25 cellular contexts compared by ENCODE assay signal in genomic region chr11:69696749-69697488, GRCh38. TPM values are rescaled to one million over a fixed set of nuclear protein-coding genes. Genes with fewer than 3 reads are reported as not detected.
DNase-seq lines count a peak whose midpoint lies in the region; ATAC-seq and TF ChIP-seq lines count a peak whose summit lies in the region.
"Had no signal": no experiment of that assay in that cellular context is flagged by ENCODE, and none has a peak within 500 bp of the region (broad histone marks: within the 10 kb centered on the region; RNA-seq: fewer than 3 reads in every experiment).

No MANE protein-coding gene starts in this region.

- peaks cover 85% of the 10 kb centered on the region for H3K27me3 Mint-ChIP-seq in activated T-cell treated with anti-CD3 and anti-CD28 coated beads, Interleukin-2, amount 50 U/mL, for 24 hours

- no peak overlapping the region for H3K4me3 Mint-ChIP-seq in activated T-cell treated with anti-CD3 and anti-CD28 coated beads, Interleukin-2, amount 50 U/mL, for 24 hours
- H3K4me3 Mint-ChIP-seq: activated CD4-positive, alpha-beta T cell treated with anti-CD3 and anti-CD28 coated beads for 36 hours; CD4-positive, alpha-beta memory T cell; HFFc6; stimulated activated memory B cell treated with anti-CD40 and anti-IgM and Interleukin-4, amounts not matched to agents 10 μg/mL and 1 μg/mL and 100 μg/mL, for 72 hours had no signal

- TF ChIP-seq CTCF in WERI-Rb-1 (IDR thresholded peaks at IDR 0.05; ENCODE audit: low read depth, low read length): no peak

- H3K36me3 ChIP-seq in WERI-Rb-1: no peaks in the 10 kb centered on the region
- H3K36me3 ChIP-seq: adrenal gland had no signal

- no peaks in the 10 kb centered on the region for H3K36me3 Mint-ChIP-seq in activated T-cell treated with anti-CD3 and anti-CD28 coated beads, Interleukin-2, amount 50 U/mL, for 24 hours (ENCODE audit: low read depth)
- H3K36me3 Mint-ChIP-seq: CD4-positive, alpha-beta memory T cell; stimulated activated memory B cell treated with anti-CD40 and anti-IgM and Interleukin-4, amounts not matched to agents 10 μg/mL and 1 μg/mL and 100 μg/mL, for 72 hours had no signal

- DNase-seq in cardiac septum (ENCODE audit: low spot score): peak; percentile 47
- no peak for DNase-seq in left ventricle myocardium superior
- DNase-seq in NCI-H2196 treated with DMSO at 0.1 percent for 48 hours (lab: John Stamatoyannopoulos, UW; ENCODE audit: unreplicated experiment): peak; percentile 36
- DNase-seq in WERI-Rb-1: peak; percentile 64
- DNase-seq in activated T-cell treated with anti-CD3 and anti-CD28 coated beads, Interleukin-2, amount 50 U/mL, for 24 hours: no peak
- DNase-seq in EL: no peak
- DNase-seq: activated CD4-positive, alpha-beta T cell treated with anti-CD3 and anti-CD28 coated beads for 36 hours; adrenal gland; CD4-positive, alpha-beta memory T cell; foreskin melanocyte; HFFc6; kidney glomerular epithelial cell; NCI-H1105; T1000 had no signal

- H3K4me3 ChIP-seq in WERI-Rb-1 (ENCODE audit: low read depth, low read length): no peak overlapping the region
- H3K4me3 ChIP-seq: adrenal gland, dorsolateral prefrontal cortex had no signal

- no peaks in the 10 kb centered on the region for H3K9me3 Mint-ChIP-seq in activated T-cell treated with anti-CD3 and anti-CD28 coated beads, Interleukin-2, amount 50 U/mL, for 24 hours

- ATAC-seq in left ventricle myocardium superior: no peak
- no peak for ATAC-seq in GM19463 (IDR thresholded peaks at IDR 0.05; ENCODE audit: unreplicated experiment)
- no peak for ATAC-seq in GM18873 (IDR thresholded peaks at IDR 0.05; ENCODE audit: low FRiP score, unreplicated experiment)
- ATAC-seq: activated CD4-positive, alpha-beta T cell treated with anti-CD3 and anti-CD28 coated beads for 36 hours; Panc1; SK-N-SH treated with all-trans-retinoic acid at 6 μM for 48 hours; stimulated activated memory B cell treated with anti-CD40 and anti-IgM and Interleukin-4, amounts not matched to agents 10 μg/mL and 1 μg/mL and 100 μg/mL, for 72 hours had no signal

- H3K27me3 ChIP-seq in WERI-Rb-1 (ENCODE audit: insufficient read depth, low read depth, severe bottlenecking): no peaks in the 10 kb centered on the region

- intact Hi-C loops in cardiac septum (cut with DNase I): no loop called here
- intact Hi-C loops in left ventricle myocardium superior (cut with micrococcal nuclease): loop anchor here (10.0 kb wide), 1 partner anchor 188 kb away; no protein-coding TSS in a partner anchor

- no peak overlapping the region for H3K27ac Mint-ChIP-seq in activated T-cell treated with anti-CD3 and anti-CD28 coated beads, Interleukin-2, amount 50 U/mL, for 24 hours
- H3K27ac Mint-ChIP-seq: activated CD4-positive, alpha-beta T cell treated with anti-CD3 and anti-CD28 coated beads for 36 hours; activated T-helper 2 cell treated with anti-CD3 and anti-CD28 coated beads, Interferon-gamma antibody, Interleukin-2, Interleukin-4, amounts not matched to agents 10 μg/mL and 5 μg/mL and 100 μg/mL, durations not matched to agents 14 hours and 24 hours and 36 hours; CD4-positive, alpha-beta memory T cell; HFFc6; stimulated activated memory B cell treated with anti-CD40 and anti-IgM and Interleukin-4, amounts not matched to agents 10 μg/mL and 1 μg/mL and 100 μg/mL, for 72 hours had no signal

- H3K9me3 ChIP-seq in WERI-Rb-1 (ENCODE audit: severe bottlenecking): no peaks in the 10 kb centered on the region
- H3K9me3 ChIP-seq: adrenal gland had no signal

- H3K4me1 Mint-ChIP-seq in activated T-cell treated with anti-CD3 and anti-CD28 coated beads, Interleukin-2, amount 50 U/mL, for 24 hours (ENCODE audit: low read depth): no peaks in the 10 kb centered on the region
- H3K4me1 Mint-ChIP-seq: activated CD4-positive, alpha-beta T cell treated with anti-CD3 and anti-CD28 coated beads for 36 hours; CD4-positive, alpha-beta memory T cell had no signal

- H3K27ac ChIP-seq in WERI-Rb-1: no peak overlapping the region
- H3K27ac ChIP-seq: adrenal gland, dorsolateral prefrontal cortex, KMS-11 had no signal

RNA-seq across cellular contexts. Expression of gene FGF19, which starts 6.9 kb away (rescaled TPM):
- total RNA-seq in cardiac septum: not detected
- total RNA-seq in left ventricle myocardium superior: not detected
- total RNA-seq: activated T-helper 2 cell treated with anti-CD3 and anti-CD28 coated beads, Interferon-gamma antibody, Interleukin-2, Interleukin-4, amounts not matched to agents 10 μg/mL and 5 μg/mL and 100 μg/mL, durations not matched to agents 14 hours and 24 hours and 36 hours; adrenal gland; bronchial epithelial cell; CD4-positive, alpha-beta memory T cell; dorsolateral prefrontal cortex; epithelial cell of proximal tubule; HFFc6; renal cortical epithelial cell had no signal

RNA-seq across cellular contexts. Expression of gene LTO1, which starts 21.8 kb away (rescaled TPM):
- total RNA-seq in cardiac septum (11.8 TPM), left ventricle myocardium superior (10.9 TPM)

RNA-seq across cellular contexts. Expression of gene CCND1, which starts 56.0 kb away (rescaled TPM):
- total RNA-seq in cardiac septum: 258 TPM
- total RNA-seq in left ventricle myocardium superior: 162 TPM

Comparison
In these comparisons a context has a peak if more than half of its experiments do, and no peak if none do; other contexts are left out.
1. DNase-seq: peak in cardiac septum (single experiment), NCI-H2196 treated with DMSO at 0.1 percent for 48 hours (single experiment) and WERI-Rb-1 (single experiment); none in left ventricle myocardium superior (single experiment), activated T-cell treated with anti-CD3 and anti-CD28 coated beads, Interleukin-2, amount 50 U/mL, for 24 hours (single experiment) and EL (single experiment).